8 cellular contexts compared by ENCODE assay signal in genomic region chr2:63587814-63588384, GRCh38. TPM values are rescaled to one million over a fixed set of nuclear protein-coding genes. Genes with fewer than 3 reads are reported as not detected.
DNase-seq lines count a peak whose midpoint lies in the region; ATAC-seq and TF ChIP-seq lines count a peak whose summit lies in the region.

No MANE protein-coding gene starts in this region.

- H3K36me3 ChIP-seq in H7 (replicated peaks; ENCODE audit: control insufficient read depth, insufficient read depth, low read length): peaks cover 5% of the 10 kb centered on the region
- H3K36me3 ChIP-seq in iPS-15b (ENCODE audit: control insufficient read depth, insufficient read depth, low read length): peaks cover 5% of the 10 kb centered on the region
- no peaks in the 10 kb centered on the region for H3K36me3 ChIP-seq in stomach smooth muscle (ENCODE audit: control insufficient read depth in 2 of 2, insufficient read depth in 2 of 2, low read length in 2 of 2)

- H3K9me3 Mint-ChIP-seq in activated T-helper 17 cell treated with anti-CD3 and anti-CD28 coated beads, Interleukin-2, amount 50 U/mL, for 72 hours: no peaks in the 10 kb centered on the region

- no peaks in the 10 kb centered on the region for H3K27me3 Mint-ChIP-seq in activated T-helper 17 cell treated with anti-CD3 and anti-CD28 coated beads, Interleukin-2, amount 50 U/mL, for 72 hours

- peaks cover 12% of the 10 kb centered on the region for H3K4me1 ChIP-seq in iPS-15b (ENCODE audit: control insufficient read depth, insufficient read depth, low read length)
- H3K4me1 ChIP-seq in stomach smooth muscle (ENCODE audit: control insufficient read depth, insufficient read depth, low read length): peaks cover 17% of the 10 kb centered on the region

- no peak for TF ChIP-seq CTCF in AG10803 (conservative IDR thresholded peaks at IDR 0.05; ENCODE audit: low read length)

- DNase-seq in AG10803 (ENCODE audit: low read depth): no peak
- no peak for DNase-seq in H7
- no peak for DNase-seq in NCI-H1417 treated with DMSO at 0.1 percent for 48 hours (lab: John Stamatoyannopoulos, UW)
- no peak for DNase-seq in NCI-H2107 (lab: John Stamatoyannopoulos, UW)
- no peak for DNase-seq in NCI-H748 treated with DMSO at 0.1 percent for 48 hours (lab: John Stamatoyannopoulos, UW)

- peak overlapping the region; percentile 98 for H3K27ac Mint-ChIP-seq in activated T-helper 17 cell treated with anti-CD3 and anti-CD28 coated beads, Interleukin-2, amount 50 U/mL, for 72 hours

- peak overlapping the region; percentile 96 for H3K4me3 Mint-ChIP-seq in activated T-helper 17 cell treated with anti-CD3 and anti-CD28 coated beads, Interleukin-2, amount 50 U/mL, for 72 hours

- peak overlapping the region; percentile 92 for H3K4me3 ChIP-seq in AG10803 (ENCODE audit: low read length)
- H3K4me3 ChIP-seq in H7 (ENCODE audit: insufficient read depth, low read depth, low read length): peak overlapping the region; percentile 84
- H3K4me3 ChIP-seq in iPS-15b (ENCODE audit: low read depth, low read length): peak overlapping the region; percentile 65
- peak overlapping the region; percentile 96 to 99 for H3K4me3 ChIP-seq in stomach smooth muscle (ENCODE audit: low read length in 2 of 2)

- H3K9me3 ChIP-seq in iPS-15b (ENCODE audit: control insufficient read depth, insufficient read depth, low read length) (no peaks in the 10 kb centered on the region), stomach smooth muscle (ENCODE audit: control insufficient read depth in 2 of 2, low read length in 2 of 2) (no peaks in the 10 kb centered on the region)

- H3K27ac ChIP-seq in stomach smooth muscle (ENCODE audit: low read length): peak overlapping the region; percentile 88

- no peak for ATAC-seq in activated T-helper 17 cell treated with anti-CD3 and anti-CD28 coated beads, Interleukin-2, amount 50 U/mL, for 72 hours (replicated peaks)

- H3K27me3 ChIP-seq in H7 (ENCODE audit: control insufficient read depth, insufficient read depth, low read length): no peaks in the 10 kb centered on the region
- no peaks in the 10 kb centered on the region for H3K27me3 ChIP-seq in iPS-15b (ENCODE audit: control insufficient read depth, insufficient read depth, low read length)
- H3K27me3 ChIP-seq in stomach smooth muscle (ENCODE audit: control insufficient read depth in 1 of 2, insufficient read depth in 2 of 2, low read length in 2 of 2): no peaks in the 10 kb centered on the region

- H3K9ac ChIP-seq in iPS-15b (ENCODE audit: low read depth, low read length) (peak overlapping the region; percentile 4), stomach smooth muscle (ENCODE audit: low read length in 2 of 2) (peak overlapping the region; percentile 94 to 95)

- H3K4me1 Mint-ChIP-seq in activated T-helper 17 cell treated with anti-CD3 and anti-CD28 coated beads, Interleukin-2, amount 50 U/mL, for 72 hours: peaks cover 27% of the 10 kb centered on the region

- H3K36me3 Mint-ChIP-seq in activated T-helper 17 cell treated with anti-CD3 and anti-CD28 coated beads, Interleukin-2, amount 50 U/mL, for 72 hours (ENCODE audit: low read depth): peaks cover 38% of the 10 kb centered on the region

RNA-seq across cellular contexts. Expression of gene WDPCP, which starts 0.4 kb away (rescaled TPM):
- 2.7 and 3.2 TPM in 2 replicates for total RNA-seq in H7 (2014; rRNA removed; shearing (Covaris generic))
- total RNA-seq in activated T-helper 17 cell treated with anti-CD3 and anti-CD28 coated beads, Interleukin-2, amount 50 U/mL, for 72 hours: 1 to 10 TPM; 4.8 to 9.4 TPM

RNA-seq across cellular contexts. Expression of gene MDH1, which starts 0.9 kb away (rescaled TPM):
- 290 and 338 TPM in 2 replicates for total RNA-seq in H7 (2014; rRNA removed; shearing (Covaris generic))
- total RNA-seq in activated T-helper 17 cell treated with anti-CD3 and anti-CD28 coated beads, Interleukin-2, amount 50 U/mL, for 72 hours: 100 to 1,000 TPM; 183 to 226 TPM
